Comparison of ENCODE assay signal across 9 cellular contexts in the genomic region with DNA sequence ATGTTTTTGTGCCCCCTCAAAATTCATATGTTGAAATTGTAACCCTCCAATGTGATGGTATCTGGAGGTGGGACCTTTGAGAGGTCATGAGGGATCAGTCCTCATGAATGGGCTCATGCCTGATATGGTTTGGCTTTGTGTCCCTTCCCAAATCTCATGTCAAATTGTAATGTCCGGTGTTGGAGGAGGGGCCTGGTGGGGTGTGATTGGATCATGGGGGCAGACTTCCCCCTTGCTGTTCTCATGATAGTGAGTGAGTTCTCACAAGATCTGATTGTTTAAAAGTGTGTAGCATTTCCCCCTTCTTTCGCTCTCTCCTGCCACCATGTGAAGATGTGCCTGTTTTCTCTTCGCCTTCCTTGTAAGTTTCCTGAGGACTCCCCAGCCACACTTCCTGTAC.
"Had no signal": no experiment of that assay in that cellular context is flagged by ENCODE, and none has a peak within 500 bp of the region (broad histone marks: within the 10 kb centered on the region; RNA-seq: fewer than 3 reads in every experiment).

No MANE protein-coding gene starts in this region.

- H3K27ac ChIP-seq: GM23248 had no signal

- H3K4me1 Mint-ChIP-seq: GM23338 had no signal

- DNase-seq: GM23248, GOT3, H7, H9, HCEC 1CT, HFFc6 had no signal

- H3K9me3 Mint-ChIP-seq: HFFc6 had no signal

- H3K4me3 Mint-ChIP-seq: GM23338, H9, HFFc6 had no signal

- H3K4me1 ChIP-seq: HAP-1 had no signal

- H3K36me3 ChIP-seq: HAP-1 had no signal

- H3K9me3 ChIP-seq: HAP-1 had no signal

- H3K27ac Mint-ChIP-seq: GM23338, HFFc6 had no signal

- H3K4me3 ChIP-seq: GM23248, GM23338, HAP-1 had no signal

- ATAC-seq: GM23338, HCT116 had no signal
